ENCODE assay signal across 1 cellular context in genomic region chr5:157610990-157611389, GRCh38.
A peak's percentile ranks its signal among the peaks of the same experiment; 100 is the strongest.
TF ChIP-seq lines count a peak whose summit lies in the region.

No MANE protein-coding gene starts in this region.

TF ChIP-seq in GM12878, 131 proteins besides CTCF, POLR2A, EP300 and RAD21:
- TF ChIP-seq SRF (IDR thresholded peaks at IDR 0.05; ENCODE audit: low read depth in 2 of 2, low read length in 2 of 2) (peak in 1 of 2 experiments; percentile 55; a peak in 1 of 4 replicates), PRDM15 (CRISPR knock-in tag; IDR thresholded peaks at IDR 0.05) (no peak), MLLT1 (IDR thresholded peaks at IDR 0.05) (peak; percentile 66), CREM (IDR thresholded peaks at IDR 0.05; ENCODE audit: low read depth) (no peak)
